Comparison of ENCODE assay signal across 8 cellular contexts in the genomic region with DNA sequence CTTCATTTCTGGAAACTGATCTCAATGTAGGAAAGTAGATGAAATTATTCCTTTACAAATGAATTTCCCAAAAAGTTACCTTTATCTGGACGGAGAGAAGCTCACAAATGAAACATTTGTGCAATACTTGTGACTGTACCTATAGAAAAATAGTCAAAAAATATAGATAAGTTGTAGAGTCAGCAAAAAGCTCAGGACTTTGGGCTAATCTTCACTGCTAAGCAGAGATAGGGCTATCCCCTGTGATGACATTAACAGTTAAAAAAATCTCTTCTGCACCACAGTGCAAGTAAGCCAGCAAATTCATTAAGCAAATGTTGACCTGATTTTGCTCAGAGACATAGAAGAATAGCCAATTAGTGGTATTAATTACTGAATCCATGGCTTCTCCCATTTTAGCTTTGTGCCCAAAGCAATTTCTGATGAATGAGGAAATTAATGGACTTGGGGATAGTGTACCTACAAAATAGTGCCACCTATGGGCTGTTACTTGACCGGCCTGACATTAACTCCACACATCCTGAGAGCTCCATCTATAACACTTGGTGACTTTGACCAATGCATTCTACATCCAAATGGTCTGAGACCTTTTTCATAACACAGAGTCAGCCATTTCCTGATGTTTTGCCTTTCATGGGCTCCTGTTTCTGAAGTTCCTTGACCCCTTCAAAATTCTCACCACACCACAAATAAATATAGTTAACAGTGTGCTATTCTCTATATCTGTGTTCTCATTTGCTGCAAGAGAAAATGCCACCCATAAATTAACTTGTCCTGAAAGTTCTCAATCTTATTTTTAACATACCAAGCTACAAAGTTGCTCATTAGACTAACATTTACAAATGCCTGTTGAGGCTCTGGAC.
DNase-seq lines count a peak whose midpoint lies in the region; ATAC-seq and TF ChIP-seq lines count a peak whose summit lies in the region.

No MANE protein-coding gene starts in this region.

- no peaks in the 10 kb centered on the region for H3K36me3 Mint-ChIP-seq in T-helper 17 cell (ENCODE audit: low read depth)

- peaks cover 36% of the 10 kb centered on the region for H3K27me3 Mint-ChIP-seq in T-helper 17 cell

- H3K4me3 Mint-ChIP-seq in T-helper 17 cell, result no peak overlapping the region

- TF ChIP-seq CTCF in GM20000 (IDR thresholded peaks at IDR 0.05; ENCODE audit: extremely low read depth, missing control alignments) (peak; percentile 61), WI38 (IDR thresholded peaks at IDR 0.05; ENCODE audit: low read depth, low read length) (peak; percentile 55)

- no peaks in the 10 kb centered on the region for H3K9me3 ChIP-seq in T-helper 17 cell (ENCODE audit: control insufficient read depth, low read length, poor library complexity, severe bottlenecking)

- DNase-seq in DMS 273 (lab: John Stamatoyannopoulos, UW; ENCODE audit: unreplicated experiment) (peak; percentile 70), GM20000 (ENCODE audit: low spot score) (peak; percentile 32), M059J (ENCODE audit: low read depth) (peak; percentile 47), hepatic stellate cell (ENCODE audit: low spot score) (peak; percentile 9), T-helper 17 cell (no peak), mesenteric fat pad (ENCODE audit: low spot score) (no peak)
- no peak for DNase-seq in activated CD4-positive, CD25-positive, alpha-beta regulatory T cell (lab: John Stamatoyannopoulos, UW)

- ATAC-seq in T-helper 17 cell, result no peak

- no peak overlapping the region for H3K4me3 ChIP-seq in WI38 (ENCODE audit: low read depth, low read length)

- no peaks in the 10 kb centered on the region for H3K4me1 Mint-ChIP-seq in T-helper 17 cell

- no peak overlapping the region for H3K27ac Mint-ChIP-seq in T-helper 17 cell

Comparison
In these comparisons a context has a peak if more than half of its experiments do, and no peak if none do; other contexts are left out.
1. DNase-seq: peak in DMS 273 (single experiment), GM20000 (single experiment), M059J (single experiment) and hepatic stellate cell (single experiment); none in T-helper 17 cell (0 of 3), mesenteric fat pad (single experiment) and activated CD4-positive, CD25-positive, alpha-beta regulatory T cell (0 of 4).